ENCODE assay signal across 8 cellular contexts in genomic region chr1:241357366-241358305, GRCh38. TPM values are rescaled to one million over a fixed set of nuclear protein-coding genes. Genes with fewer than 3 reads are reported as not detected.
DNase-seq lines count a peak whose midpoint lies in the region; ATAC-seq, FAIRE-seq and TF ChIP-seq lines count a peak whose summit lies in the region.

No MANE protein-coding gene starts in this region.

- TF ChIP-seq POLR2A in GM12878 (IDR thresholded peaks at IDR 0.05; ENCODE audit: low read depth, low read length) = no peak
- TF ChIP-seq POLR2A in uterus (IDR thresholded peaks at IDR 0.05) = no peak

- H3K9me3 ChIP-seq in left ventricle myocardium inferior (replicated peaks) (no peaks in the 10 kb centered on the region), GM12878 (replicated peaks; ENCODE audit: control insufficient read depth, insufficient read depth, low read length) (no peaks in the 10 kb centered on the region), lower lobe of right lung (no peaks in the 10 kb centered on the region), uterus (no peaks in the 10 kb centered on the region)

- no peak overlapping the region for H3K27ac ChIP-seq in left ventricle myocardium inferior (replicated peaks)
- H3K27ac ChIP-seq in GM12878 (ENCODE audit: control insufficient read depth, insufficient read depth) = no peak overlapping the region
- no peak overlapping the region for H3K27ac ChIP-seq in lower lobe of right lung
- no peak overlapping the region for H3K27ac ChIP-seq in uterus

- FAIRE-seq in GM12878 (lab: Jason Lieb, UNC) = no peak

- SMC1A ChIA-PET in GM12878 (lab: Charles Lee; ENCODE audit: uncharacterized antibody, unreplicated experiment) = no interaction called here

- TF ChIP-seq EP300 in GM12878 (IDR thresholded peaks at IDR 0.05; ENCODE audit: borderline replicate concordance in 1 of 2, control insufficient read depth in 1 of 2, low read depth in 2 of 2, low read length in 2 of 2) = no peak

- TF ChIP-seq CTCF in left ventricle myocardium inferior (IDR thresholded peaks at IDR 0.05; ENCODE audit: borderline replicate concordance) (no peak), GM12878 (IDR thresholded peaks at IDR 0.05 in 2 of 3, conservative IDR thresholded peaks at IDR 0.05 in 1 of 3; ENCODE audit: control insufficient read depth in 2 of 3, extremely low read depth in 1 of 3, insufficient read depth in 1 of 3, low read depth in 3 of 3, low read length in 3 of 3) (no peak), lower lobe of right lung (IDR thresholded peaks at IDR 0.05) (no peak), uterus (IDR thresholded peaks at IDR 0.05) (no peak)

- H3K4me3 ChIP-seq in left ventricle myocardium inferior = peak overlapping the region; percentile 65
- H3K4me3 ChIP-seq in GM12878 = no peak overlapping the region
- peak overlapping the region; percentile 55 for H3K4me3 ChIP-seq in lower lobe of right lung
- H3K4me3 ChIP-seq in uterus = peak overlapping the region; percentile 20 to 38

- no peak overlapping the region for H3K9ac ChIP-seq in GM12878 (ENCODE audit: control insufficient read depth, insufficient read depth, low read length)

- H2AFZ ChIP-seq in GM12878 (ENCODE audit: control insufficient read depth, low read depth, low read length) = no peak overlapping the region

- ATAC-seq in GM12878 = no peak
- no peak for ATAC-seq in lower lobe of right lung
- no peak for ATAC-seq in HG03469 (IDR thresholded peaks at IDR 0.05; ENCODE audit: unreplicated experiment)

- H3K79me2 ChIP-seq in GM12878 (ENCODE audit: control insufficient read depth, insufficient read depth, low read length) = no peaks in the 10 kb centered on the region

- BruUV-seq in GM12878 (replicated peaks; lab: Mats Ljungman, UMichigan) = no TSS peak

- in situ Hi-C loops in GM12878 (cut with MboI) = no loop called here

- WGBS in GM12878 (ENCODE audit: insufficient coverage, insufficient replicate concordance, low lambda C conversion rate, missing lambda C conversion rate) = 13% methylated on average over 22 of the region's 33 CpGs

- POLR2A ChIA-PET in GM12878 (lab: Charles Lee) = no interaction called here

- no peak for DNase-seq in left ventricle myocardium inferior
- no peak for DNase-seq in cardiac septum (ENCODE audit: low spot score)
- no peak for DNase-seq in GM12878 (ENCODE audit: low read depth, low spot score)
- no peak for DNase-seq in lower lobe of right lung
- no peak for DNase-seq in uterus
- no peak for DNase-seq in HT-29 (ENCODE audit: low spot score)
- no peak for DNase-seq in pons (ENCODE audit: low spot score)

- H3K4me1 ChIP-seq in left ventricle myocardium inferior = peaks cover 9% of the 10 kb centered on the region
- no peaks in the 10 kb centered on the region for H3K4me1 ChIP-seq in GM12878 (ENCODE audit: control insufficient read depth, insufficient read depth, low read length)
- H3K4me1 ChIP-seq in lower lobe of right lung = no peaks in the 10 kb centered on the region
- no peaks in the 10 kb centered on the region for H3K4me1 ChIP-seq in uterus

- CTCF ChIA-PET in GM12878 (lab: Yijun Ruan, JAX) = no interaction called here

- H3K36me3 ChIP-seq in left ventricle myocardium inferior (no peaks in the 10 kb centered on the region), GM12878 (ENCODE audit: control insufficient read depth in 2 of 2, insufficient read depth in 2 of 2, low read length in 1 of 2) (no peaks in the 10 kb centered on the region), lower lobe of right lung (no peaks in the 10 kb centered on the region), uterus (no peaks in the 10 kb centered on the region)

- peak overlapping the region; percentile 55; the same call in 1 of the 2 replicates for H3K4me2 ChIP-seq in GM12878 (ENCODE audit: control insufficient read depth, insufficient read depth)

- RAD21 ChIA-PET in GM12878 (lab: Charles Lee; ENCODE audit: unreplicated experiment) = no interaction called here

- H3K27me3 ChIP-seq in left ventricle myocardium inferior (ENCODE audit: low read depth) = peaks cover 96% of the 10 kb centered on the region
- peaks cover 4 to 14% of the 10 kb centered on the region in 2 experiments for H3K27me3 ChIP-seq in GM12878 (replicated peaks in 1 of 2; ENCODE audit: control insufficient read depth in 2 of 2, insufficient read depth in 2 of 2, low read length in 1 of 2)
- peaks cover 33% of the 10 kb centered on the region for H3K27me3 ChIP-seq in lower lobe of right lung (ENCODE audit: low read depth)
- H3K27me3 ChIP-seq in uterus = no peaks in the 10 kb centered on the region

- TF ChIP-seq RAD21 in GM12878 (IDR thresholded peaks at IDR 0.05; ENCODE audit: insufficient read depth, low read depth, low read length) = no peak

- intact Hi-C loops in left ventricle myocardium inferior (cut with micrococcal nuclease) = no loop called here
- intact Hi-C loops in cardiac septum (cut with DNase I) = no loop called here
- intact Hi-C loops in GM12878 (cut with micrococcal nuclease; ENCODE audit: unreplicated experiment) = no loop called here
- intact Hi-C loops in lower lobe of right lung (cut with DNase I) = no loop called here
- intact Hi-C loops in uterus (cut with DNase I; ENCODE audit: low total_unique reads) = no loop called here

- H4K20me1 ChIP-seq in GM12878 (ENCODE audit: control insufficient read depth, insufficient read depth) = no peaks in the 10 kb centered on the region

TF ChIP-seq in GM12878, 131 proteins besides CTCF, POLR2A, EP300 and RAD21:
- TF ChIP-seq SUZ12 (IDR thresholded peaks at IDR 0.05; ENCODE audit: unreplicated experiment) (peak; percentile 25), CBFB (IDR thresholded peaks at IDR 0.05; ENCODE audit: low read depth) (no peak), CEBPZ (IDR thresholded peaks at IDR 0.05; ENCODE audit: low read depth, low read length) (no peak), CBX3 (IDR thresholded peaks at IDR 0.05; ENCODE audit: borderline replicate concordance, low read depth) (no peak)

RNA-seq across cellular contexts. Expression of gene RGS7, which starts 0.6 kb away (rescaled TPM):
- total RNA-seq in left ventricle myocardium inferior (not detected), cardiac septum (not detected), GM12878 (2014; rRNA removed) (not detected in 2 replicates), GM12878 (2014; rRNA removed; fragmentation: Illumina TruSeq; extraction: Trizol) (not detected in 2 replicates), GM12878 (2021) (not detected in 2 replicates), lower lobe of right lung (0.21 TPM), uterus (under 1 TPM in 1 of 4 donors, not detected in 3; 0.62 TPM)
- not detected in 2 replicates for total RNA-seq in GM12878 (2013; cell fraction: nucleolus; rRNA removed)
- not detected for polyA plus RNA-seq in GM12878 (2011; ENCODE audit: low read depth)
- polyA plus RNA-seq in GM12878 (2011; rRNA removed) (0.04 TPM in 1 of 2 replicates, not detected in the other), GM12878 (2014; fragmentation: Illumina TruSeq; extraction: Trizol) (not detected in 2 replicates), GM12878 (2014; fragmentation: Nextera tagmentation; extraction: Ambion mirVana) (not detected), GM12878 (2014; rRNA removed) (not detected in 2 replicates), GM12878 (2016; fragmentation: Nextera tagmentation; extraction: Ambion mirVana) (not detected)
- polyA plus RNA-seq in GM12878 (2011; cell fraction: cytosol; rRNA removed) = not detected in 2 replicates
- not detected in 2 replicates for polyA plus RNA-seq in GM12878 (2011; cell fraction: nucleus; rRNA removed)
- polyA plus RNA-seq in GM12878 (2012) = not detected in 2 replicates
- polyA minus RNA-seq in GM12878 (2011; rRNA and poly(A)+ RNA removed) = not detected in 2 replicates
- polyA minus RNA-seq in GM12878 (2011; cell fraction: cytosol; rRNA and poly(A)+ RNA removed) = not detected in 2 replicates
- not detected in 2 replicates for polyA minus RNA-seq in GM12878 (2011; cell fraction: nucleus; rRNA and poly(A)+ RNA removed)
- 0.03 and 0.31 TPM in 2 replicates for total RNA-seq in HT-29 (2014; rRNA removed; shearing (Covaris generic))
